In genomic region chr1:172898866-172899265, GRCh38 we compare ENCODE assay signal across 18 cellular contexts.
DNase-seq lines count a peak whose midpoint lies in the region; ATAC-seq and TF ChIP-seq lines count a peak whose summit lies in the region.
"Had no signal": no experiment of that assay in that cellular context is flagged by ENCODE, and none has a peak within 500 bp of the region (broad histone marks: within the 10 kb centered on the region; RNA-seq: fewer than 3 reads in every experiment).

No MANE protein-coding gene starts in this region.

- H3K9me3 ChIP-seq in A673 (ENCODE audit: low read depth, low read length, poor library complexity, severe bottlenecking) (no peaks in the 10 kb centered on the region), left lung (no peaks in the 10 kb centered on the region)
- H3K9me3 ChIP-seq in naive thymus-derived CD4-positive, alpha-beta T cell (ENCODE audit: control insufficient read depth in 2 of 3, low read length in 3 of 3), result no peaks in the 10 kb centered on the region

- H3K27ac ChIP-seq in A673 (ENCODE audit: low read depth, low read length, poor library complexity, severe bottlenecking) (no peak overlapping the region), left lung (no peak overlapping the region)
- H3K27ac ChIP-seq in naive thymus-derived CD4-positive, alpha-beta T cell (ENCODE audit: low read depth, low read length), result no peak overlapping the region
- H3K27ac ChIP-seq: coronary artery, foreskin keratinocyte, RWPE1 had no signal

- H3K9me3 Mint-ChIP-seq in naive thymus-derived CD4-positive, alpha-beta T cell, result peaks cover 0 to 6% (median 0%) of the 10 kb centered on the region in 11 donors
- H3K9me3 Mint-ChIP-seq: nephron progenitor cell had no signal

- H3K36me3 Mint-ChIP-seq in naive thymus-derived CD4-positive, alpha-beta T cell, result peaks cover 0 to 12% (median 4%) of the 10 kb centered on the region in 5 donors

- CTCF ChIA-PET in A673 (lab: Charles Lee), result no interaction called here
- CTCF ChIA-PET in naive thymus-derived CD4-positive, alpha-beta T cell (lab: Charles Lee), result no interaction called here

- peaks cover 28 to 61% (median 51%) of the 10 kb centered on the region in 7 donors for H3K4me1 Mint-ChIP-seq in naive thymus-derived CD4-positive, alpha-beta T cell

- POLR2A ChIA-PET in A673 (lab: Charles Lee; ENCODE audit: low non-redundant PET), result no interaction called here
- POLR2A ChIA-PET in naive thymus-derived CD4-positive, alpha-beta T cell (lab: Charles Lee), result interaction anchor here (1.3 kb wide), 1 partner anchor 11 kb away, joined by 4 read pairs; no protein-coding TSS in a partner anchor

- H3K27me3 ChIP-seq in A673 (replicated peaks; ENCODE audit: insufficient read depth, low read depth, low read length, poor library complexity) (no peaks in the 10 kb centered on the region), left lung (no peaks in the 10 kb centered on the region)
- no peaks in the 10 kb centered on the region for H3K27me3 ChIP-seq in naive thymus-derived CD4-positive, alpha-beta T cell (ENCODE audit: control insufficient read depth in 2 of 2, insufficient read depth in 2 of 2, low read length in 2 of 2)
- H3K27me3 ChIP-seq: foreskin keratinocyte had no signal

- H3K4me3 ChIP-seq in A673 (ENCODE audit: low read depth, low read length, poor library complexity, severe bottlenecking) (no peak overlapping the region), left lung (no peak overlapping the region)
- H3K4me3 ChIP-seq in naive thymus-derived CD4-positive, alpha-beta T cell (ENCODE audit: low read length), result no peak overlapping the region
- H3K4me3 ChIP-seq: coronary artery had no signal

- DNase-seq in A673 (ENCODE audit: low spot score) (peak; percentile 29), ELR (ENCODE audit: low read depth) (peak; percentile 40), amniotic epithelial cell (ENCODE audit: low read depth) (peak; percentile 91), left lobe of liver (ENCODE audit: low spot score) (no peak), left lung (no peak), G401 (ENCODE audit: low spot score) (no peak)
- DNase-seq in naive thymus-derived CD4-positive, alpha-beta T cell, result no peak
- DNase-seq: activated CD4-positive, alpha-beta T cell treated with anti-CD3 and anti-CD28 coated beads, Interleukin-2, amount 10 ng/mL, durations not matched to agents 24 days and 14 days; activated CD8-positive, alpha-beta memory T cell treated with anti-CD3 and anti-CD28 coated beads, Interleukin-2, amount 50 U/mL, for 48 hours; AML-193; COR-L47; foreskin keratinocyte; NCI-H1105; NCI-H2107; NCI-H524; nephron progenitor cell had no signal

- intact Hi-C loops in A673 (cut with micrococcal nuclease; ENCODE audit: unreplicated experiment), result no loop called here
- intact Hi-C loops in naive thymus-derived CD4-positive, alpha-beta T cell (cut with micrococcal nuclease), result no loop called here
- intact Hi-C loops in left lung (cut with DNase I), result no loop called here

- H3K4me3 Mint-ChIP-seq in naive thymus-derived CD4-positive, alpha-beta T cell, result no peak overlapping the region
- H3K4me3 Mint-ChIP-seq: activated CD4-positive, alpha-beta T cell treated with anti-CD3 and anti-CD28 coated beads, Interleukin-2, amount 10 ng/mL, durations not matched to agents 24 days and 14 days; nephron progenitor cell had no signal

- peak overlapping the region in 6 of 9 donors; percentile 9 to 79 (median 37) for H3K27ac Mint-ChIP-seq in naive thymus-derived CD4-positive, alpha-beta T cell
- H3K27ac Mint-ChIP-seq: activated CD4-positive, alpha-beta T cell treated with anti-CD3 and anti-CD28 coated beads, Interleukin-2, amount 10 ng/mL, durations not matched to agents 24 days and 14 days; nephron progenitor cell had no signal

- in situ Hi-C loops in G401 (cut with HindIII; ENCODE audit: low sequenced_read_pairs), result no loop called here

- TF ChIP-seq CTCF in A673 (conservative IDR thresholded peaks at IDR 0.05; ENCODE audit: low read depth, low read length) (no peak), left lung (IDR thresholded peaks at IDR 0.05) (no peak)

- H3K4me1 ChIP-seq in A673 (ENCODE audit: insufficient read depth, low read length, poor library complexity, severe bottlenecking), result no peaks in the 10 kb centered on the region
- peaks cover 11 to 23% of the 10 kb centered on the region in 2 donors for H3K4me1 ChIP-seq in naive thymus-derived CD4-positive, alpha-beta T cell (ENCODE audit: control insufficient read depth in 2 of 2, insufficient read depth in 2 of 2, low read length in 2 of 2)
- peaks cover 0 to 5% of the 10 kb centered on the region in 2 donors for H3K4me1 ChIP-seq in left lung

- BruUV-seq in A673 (replicated peaks; lab: Mats Ljungman, UMichigan), result no TSS peak

- peaks cover 0 to 43% (median 0%) of the 10 kb centered on the region in 5 donors for H3K27me3 Mint-ChIP-seq in naive thymus-derived CD4-positive, alpha-beta T cell

- no peak for ATAC-seq in naive thymus-derived CD4-positive, alpha-beta T cell
- ATAC-seq in left lobe of liver, result no peak
- no peak for ATAC-seq in left lung
- ATAC-seq: foreskin keratinocyte had no signal

- H3K36me3 ChIP-seq in A673 (ENCODE audit: insufficient read depth, low read length, poor library complexity, severe bottlenecking) (no peaks in the 10 kb centered on the region), left lung (no peaks in the 10 kb centered on the region)
- H3K36me3 ChIP-seq in naive thymus-derived CD4-positive, alpha-beta T cell (ENCODE audit: control insufficient read depth in 2 of 3, insufficient read depth in 3 of 3, low read length in 3 of 3), result no peaks in the 10 kb centered on the region

Comparison
In these comparisons a context has a peak if more than half of its experiments do, and no peak if none do; other contexts are left out.
1. DNase-seq: peak in A673 (single experiment), ELR (single experiment) and amniotic epithelial cell (single experiment); none in naive thymus-derived CD4-positive, alpha-beta T cell (0 of 9), left lobe of liver (single experiment), left lung (0 of 2) and G401 (single experiment).